Comparison of ENCODE assay signal across 1 cellular context in the genomic region with DNA sequence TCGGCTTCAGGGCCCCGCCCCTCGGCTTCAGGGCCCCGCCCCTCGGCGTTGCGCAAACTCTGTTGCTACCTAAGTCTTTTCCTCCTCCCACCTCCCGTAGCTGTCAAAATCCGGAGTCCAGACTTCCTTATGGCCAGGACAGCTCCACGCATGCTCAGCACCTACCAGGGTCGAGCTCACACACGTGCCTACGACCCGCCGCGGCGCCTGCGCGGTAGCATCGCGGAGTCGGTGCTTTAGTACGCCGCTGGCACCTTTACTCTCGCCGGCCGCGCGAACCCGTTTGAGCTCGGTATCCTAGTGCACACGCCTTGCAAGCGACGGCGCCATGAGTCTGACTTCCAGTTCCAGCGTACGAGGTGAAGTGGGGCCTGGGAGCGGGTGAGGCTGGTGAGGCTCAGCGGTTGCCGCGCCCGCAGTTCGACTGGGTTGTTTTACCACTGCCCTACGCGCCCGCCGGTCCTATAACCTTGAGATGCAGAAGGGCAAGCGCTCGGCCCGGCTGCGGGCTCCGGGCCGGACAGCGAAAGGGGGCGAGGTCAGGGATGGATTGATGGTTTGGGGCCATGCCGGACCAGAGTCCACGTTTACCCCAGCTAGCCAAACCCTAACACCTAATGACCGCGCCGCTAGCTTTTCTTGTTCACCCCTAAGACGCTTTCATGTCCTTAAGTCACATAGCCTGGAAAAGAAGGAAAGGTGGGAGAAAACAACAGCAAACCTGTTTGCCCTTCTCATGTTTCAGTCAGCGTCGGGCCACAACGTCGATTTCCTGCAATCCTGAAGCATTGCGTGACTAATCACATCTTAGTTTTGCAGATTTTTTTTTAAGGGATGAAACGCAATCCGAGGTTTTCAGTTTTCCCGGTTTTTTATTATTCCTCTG.
A peak's percentile ranks its signal among the peaks of the same experiment; 100 is the strongest.
TF ChIP-seq lines count a peak whose summit lies in the region.

A gene (plus strand): TSS at position 217 of the 886 bp plus-strand sequence. CDS start 112 bp downstream, at position 329.

TF ChIP-seq in HepG2, 621 proteins besides CTCF, POLR2A, EP300 and RAD21 (continued from another document):
- TF ChIP-seq, protein P1, sequence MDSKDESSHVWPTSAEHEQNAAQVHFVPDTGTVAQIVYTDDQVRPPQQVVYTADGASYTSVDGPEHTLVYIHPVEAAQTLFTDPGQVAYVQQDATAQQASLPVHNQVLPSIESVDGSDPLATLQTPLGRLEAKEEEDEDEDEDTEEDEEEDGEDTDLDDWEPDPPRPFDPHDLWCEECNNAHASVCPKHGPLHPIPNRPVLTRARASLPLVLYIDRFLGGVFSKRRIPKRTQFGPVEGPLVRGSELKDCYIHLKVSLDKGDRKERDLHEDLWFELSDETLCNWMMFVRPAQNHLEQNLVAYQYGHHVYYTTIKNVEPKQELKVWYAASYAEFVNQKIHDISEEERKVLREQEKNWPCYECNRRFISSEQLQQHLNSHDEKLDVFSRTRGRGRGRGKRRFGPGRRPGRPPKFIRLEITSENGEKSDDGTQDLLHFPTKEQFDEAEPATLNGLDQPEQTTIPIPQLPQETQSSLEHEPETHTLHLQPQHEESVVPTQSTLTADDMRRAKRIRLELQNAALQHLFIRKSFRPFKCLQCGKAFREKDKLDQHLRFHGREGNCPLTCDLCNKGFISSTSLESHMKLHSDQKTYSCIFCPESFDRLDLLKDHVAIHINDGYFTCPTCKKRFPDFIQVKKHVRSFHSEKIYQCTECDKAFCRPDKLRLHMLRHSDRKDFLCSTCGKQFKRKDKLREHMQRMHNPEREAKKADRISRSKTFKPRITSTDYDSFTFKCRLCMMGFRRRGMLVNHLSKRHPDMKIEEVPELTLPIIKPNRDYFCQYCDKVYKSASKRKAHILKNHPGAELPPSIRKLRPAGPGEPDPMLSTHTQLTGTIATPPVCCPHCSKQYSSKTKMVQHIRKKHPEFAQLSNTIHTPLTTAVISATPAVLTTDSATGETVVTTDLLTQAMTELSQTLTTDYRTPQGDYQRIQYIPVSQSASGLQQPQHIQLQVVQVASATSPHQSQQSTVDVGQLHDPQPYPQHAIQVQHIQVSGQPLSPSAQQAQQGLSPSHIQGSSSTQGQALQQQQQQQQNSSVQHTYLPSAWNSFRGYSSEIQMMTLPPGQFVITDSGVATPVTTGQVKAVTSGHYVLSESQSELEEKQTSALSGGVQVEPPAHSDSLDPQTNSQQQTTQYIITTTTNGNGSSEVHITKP (CRISPR knock-in tag; IDR thresholded peaks at IDR 0.05; ENCODE audit: low read depth) = peak; percentile 59; the same call in 1 of the 2 replicates
- TF ChIP-seq, protein P2, sequence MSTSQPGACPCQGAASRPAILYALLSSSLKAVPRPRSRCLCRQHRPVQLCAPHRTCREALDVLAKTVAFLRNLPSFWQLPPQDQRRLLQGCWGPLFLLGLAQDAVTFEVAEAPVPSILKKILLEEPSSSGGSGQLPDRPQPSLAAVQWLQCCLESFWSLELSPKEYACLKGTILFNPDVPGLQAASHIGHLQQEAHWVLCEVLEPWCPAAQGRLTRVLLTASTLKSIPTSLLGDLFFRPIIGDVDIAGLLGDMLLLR (CRISPR knock-in tag; IDR thresholded peaks at IDR 0.05) = no peak; the same call in none of the 2 replicates
- TF ChIP-seq, protein P3, sequence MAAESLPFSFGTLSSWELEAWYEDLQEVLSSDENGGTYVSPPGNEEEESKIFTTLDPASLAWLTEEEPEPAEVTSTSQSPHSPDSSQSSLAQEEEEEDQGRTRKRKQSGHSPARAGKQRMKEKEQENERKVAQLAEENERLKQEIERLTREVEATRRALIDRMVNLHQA (CRISPR knock-in tag; IDR thresholded peaks at IDR 0.05) = no peak
- TF ChIP-seq, protein P4, sequence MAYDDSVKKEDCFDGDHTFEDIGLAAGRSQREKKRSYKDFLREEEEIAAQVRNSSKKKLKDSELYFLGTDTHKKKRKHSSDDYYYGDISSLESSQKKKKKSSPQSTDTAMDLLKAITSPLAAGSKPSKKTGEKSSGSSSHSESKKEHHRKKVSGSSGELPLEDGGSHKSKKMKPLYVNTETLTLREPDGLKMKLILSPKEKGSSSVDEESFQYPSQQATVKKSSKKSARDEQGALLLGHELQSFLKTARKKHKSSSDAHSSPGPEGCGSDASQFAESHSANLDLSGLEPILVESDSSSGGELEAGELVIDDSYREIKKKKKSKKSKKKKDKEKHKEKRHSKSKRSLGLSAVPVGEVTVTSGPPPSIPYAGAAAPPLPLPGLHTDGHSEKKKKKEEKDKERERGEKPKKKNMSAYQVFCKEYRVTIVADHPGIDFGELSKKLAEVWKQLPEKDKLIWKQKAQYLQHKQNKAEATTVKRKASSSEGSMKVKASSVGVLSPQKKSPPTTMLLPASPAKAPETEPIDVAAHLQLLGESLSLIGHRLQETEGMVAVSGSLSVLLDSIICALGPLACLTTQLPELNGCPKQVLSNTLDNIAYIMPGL (CRISPR knock-in tag; IDR thresholded peaks at IDR 0.05; ENCODE audit: borderline replicate concordance in 1 of 2, low read depth in 1 of 2) = peak; percentile 54 to 90
- TF ChIP-seq SMAD3 (CRISPR knock-in tag; IDR thresholded peaks at IDR 0.05) (peak; percentile 59; the same call in 1 of the 2 replicates), ZMYM4 (CRISPR knock-in tag; IDR thresholded peaks at IDR 0.05) (peak; percentile 97), NFIC (IDR thresholded peaks at IDR 0.05; ENCODE audit: low read length) (no peak), ZFP37 (CRISPR knock-in tag; IDR thresholded peaks at IDR 0.05; ENCODE audit: borderline replicate concordance) (no peak; the same call in none of the 2 replicates), ZNF589 (CRISPR knock-in tag; conservative IDR thresholded peaks at IDR 0.05) (peak; percentile 90; the same call in 1 of the 2 replicates)
